Comparison of ENCODE assay signal across 8 cellular contexts in genomic region chr4:182809417-182810102, GRCh38.
DNase-seq lines count a peak whose midpoint lies in the region; ATAC-seq and TF ChIP-seq lines count a peak whose summit lies in the region.

No MANE protein-coding gene starts in this region.

- no peak overlapping the region for H3K9ac ChIP-seq in SK-N-SH

- H2AFZ ChIP-seq in SK-N-SH (ENCODE audit: low read depth) = no peak overlapping the region

- H3K9me3 ChIP-seq in SK-N-SH = no peaks in the 10 kb centered on the region
- H3K9me3 ChIP-seq in right cardiac atrium (ENCODE audit: control insufficient read depth, low read length) = no peaks in the 10 kb centered on the region

- CTCF ChIA-PET in activated naive CD4-positive, alpha-beta T cell treated with anti-CD3 and anti-CD28 coated beads for 36 hours (lab: Charles Lee) = interaction anchor here (0.7 kb wide), 2 partner anchors 109 to 130 kb away, joined by 3 read pairs; no protein-coding TSS in a partner anchor
- CTCF ChIA-PET in T-cell (lab: Charles Lee) (no interaction called here), SK-N-SH (lab: Yijun Ruan, JAX) (interaction anchor here (1.0 to 1.2 kb wide), 2 partner anchors 11 to 116 kb away, joined by 3 to 5 read pairs; no protein-coding TSS in a partner anchor)

- H3K4me1 ChIP-seq in SK-N-SH (ENCODE audit: control insufficient read depth in 1 of 2, insufficient read depth in 2 of 2, low read depth in 1 of 2, low read length in 1 of 2) (peaks cover 0 to 2% of the 10 kb centered on the region in 2 experiments; a peak in 1 of 4 replicates), right cardiac atrium (ENCODE audit: control insufficient read depth, insufficient read depth, low read length) (no peaks in the 10 kb centered on the region)

- H3K36me3 Mint-ChIP-seq in activated naive CD4-positive, alpha-beta T cell treated with anti-CD3 and anti-CD28 coated beads for 36 hours (ENCODE audit: low read depth) = peaks cover 2% of the 10 kb centered on the region
- H3K36me3 Mint-ChIP-seq in T-cell = no peaks in the 10 kb centered on the region
- H3K36me3 Mint-ChIP-seq in naive thymus-derived CD8-positive, alpha-beta T cell = peaks cover 0 to 8% (median 3%) of the 10 kb centered on the region in 3 donors

- H3K4me2 ChIP-seq in SK-N-SH = no peak overlapping the region

- no peaks in the 10 kb centered on the region for H3K27me3 Mint-ChIP-seq in activated naive CD4-positive, alpha-beta T cell treated with anti-CD3 and anti-CD28 coated beads for 36 hours (ENCODE audit: low read depth)
- peaks cover 0 to 5% of the 10 kb centered on the region in 2 donors for H3K27me3 Mint-ChIP-seq in T-cell
- H3K27me3 Mint-ChIP-seq in naive thymus-derived CD8-positive, alpha-beta T cell = peaks cover 0 to 7% (median 2%) of the 10 kb centered on the region in 5 donors

- H3K4me3 Mint-ChIP-seq in activated naive CD4-positive, alpha-beta T cell treated with anti-CD3 and anti-CD28 coated beads for 36 hours = no peak overlapping the region
- peak overlapping the region in 2 of 3 donors; percentile 22 to 53 for H3K4me3 Mint-ChIP-seq in T-cell
- peak overlapping the region in 6 of 10 donors; percentile 21 to 73 (median 58) for H3K4me3 Mint-ChIP-seq in naive thymus-derived CD8-positive, alpha-beta T cell

- ATAC-seq in HG02798 (IDR thresholded peaks at IDR 0.05; ENCODE audit: poor library complexity, unreplicated experiment) (peak; percentile 10), T-cell (replicated peaks in 1 of 4) (peak in 1 of 4 experiments; percentile 21), right cardiac atrium (no peak)
- ATAC-seq in naive thymus-derived CD8-positive, alpha-beta T cell = peak; percentile 14 to 38

- no peaks in the 10 kb centered on the region for H3K27me3 ChIP-seq in SK-N-SH (ENCODE audit: insufficient read depth)
- no peaks in the 10 kb centered on the region for H3K27me3 ChIP-seq in right cardiac atrium (ENCODE audit: control insufficient read depth, insufficient read depth)

- no peaks in the 10 kb centered on the region for H4K20me1 ChIP-seq in SK-N-SH (ENCODE audit: insufficient read depth)

- no peaks in the 10 kb centered on the region for H3K79me2 ChIP-seq in SK-N-SH (ENCODE audit: insufficient read depth)

- DNase-seq in activated naive CD4-positive, alpha-beta T cell treated with anti-CD3 and anti-CD28 coated beads for 36 hours = peak; percentile 24
- no peak for DNase-seq in activated naive CD4-positive, alpha-beta T cell treated with Interleukin-2 at 50 U/mL for 16 hours
- DNase-seq in T-cell (peak in 3 of 34 experiments; percentile 8 to 17 (median 13)), SK-N-SH (no peak), medulla oblongata (ENCODE audit: extremely low spot score) (no peak), right cardiac atrium (no peak)
- no peak for DNase-seq in naive thymus-derived CD8-positive, alpha-beta T cell

- H3K27ac Mint-ChIP-seq in activated naive CD4-positive, alpha-beta T cell treated with anti-CD3 and anti-CD28 coated beads for 36 hours = no peak overlapping the region
- peak overlapping the region in 1 of 2 donors; percentile 85 for H3K27ac Mint-ChIP-seq in T-cell
- H3K27ac Mint-ChIP-seq in naive thymus-derived CD8-positive, alpha-beta T cell = peak overlapping the region in 4 of 10 donors; percentile 41 to 90 (median 54)

- H3K27ac ChIP-seq in SK-N-SH (ENCODE audit: low read depth in 2 of 2, low read length in 1 of 2) (no peak overlapping the region), right cardiac atrium (ENCODE audit: low read length) (no peak overlapping the region)

- no peak for TF ChIP-seq RAD21 in SK-N-SH (IDR thresholded peaks at IDR 0.05; ENCODE audit: low read length)

- no peak for TF ChIP-seq EP300 in SK-N-SH (IDR thresholded peaks at IDR 0.05; ENCODE audit: borderline replicate concordance in 1 of 2, low read depth in 1 of 2, low read length in 1 of 2)

- intact Hi-C loops in activated naive CD4-positive, alpha-beta T cell treated with anti-CD3 and anti-CD28 coated beads for 36 hours (cut with micrococcal nuclease) = loop anchor here (1.0 to 5.0 kb wide), 2 partner anchors 109 to 453 kb away; no protein-coding TSS in a partner anchor
- intact Hi-C loops in right cardiac atrium (cut with DNase I) = loop anchor here in 2 of 4 donors (5.0 to 10.0 kb wide), 3 partner anchors 325 to 1665 kb away; no protein-coding TSS in a partner anchor

- no peaks in the 10 kb centered on the region for H3K9me2 ChIP-seq in SK-N-SH

- H3K4me3 ChIP-seq in SK-N-SH (ENCODE audit: low read depth in 2 of 2, low read length in 1 of 2) (no peak overlapping the region), right cardiac atrium (ENCODE audit: low read length) (no peak overlapping the region)

- H3K4me1 Mint-ChIP-seq in activated naive CD4-positive, alpha-beta T cell treated with anti-CD3 and anti-CD28 coated beads for 36 hours (ENCODE audit: low read depth) = peaks cover 17% of the 10 kb centered on the region
- H3K4me1 Mint-ChIP-seq in T-cell = peaks cover 13 to 21% (median 14%) of the 10 kb centered on the region in 3 donors
- H3K4me1 Mint-ChIP-seq in naive thymus-derived CD8-positive, alpha-beta T cell = peaks cover 5 to 18% (median 16%) of the 10 kb centered on the region in 4 donors

- peaks cover 15% of the 10 kb centered on the region for H3K9me3 Mint-ChIP-seq in activated naive CD4-positive, alpha-beta T cell treated with anti-CD3 and anti-CD28 coated beads for 36 hours
- H3K9me3 Mint-ChIP-seq in T-cell = peaks cover 10 to 13% (median 12%) of the 10 kb centered on the region in 3 donors
- peaks cover 0 to 24% (median 12%) of the 10 kb centered on the region in 9 donors for H3K9me3 Mint-ChIP-seq in naive thymus-derived CD8-positive, alpha-beta T cell

- no peak for TF ChIP-seq CTCF in SK-N-SH (IDR thresholded peaks at IDR 0.05)

- POLR2A ChIA-PET in T-cell (lab: Charles Lee) = no interaction called here
- POLR2A ChIA-PET in naive thymus-derived CD8-positive, alpha-beta T cell (lab: Charles Lee) = no interaction called here
- POLR2A ChIA-PET in SK-N-SH (lab: Yijun Ruan, JAX) = no interaction called here

- WGBS in SK-N-SH (ENCODE audit: low lambda C conversion rate) = 85% methylated on average over 2 of the region's 5 CpGs
- WGBS in right cardiac atrium = 75% methylated on average over 5 of the region's 5 CpGs

- H3F3A ChIP-seq in SK-N-SH (replicated peaks; ENCODE audit: insufficient read depth) = no peaks in the 10 kb centered on the region

- H3K36me3 ChIP-seq in SK-N-SH (replicated peaks in 1 of 2; ENCODE audit: control insufficient read depth in 1 of 2, insufficient read depth in 2 of 2, low read length in 1 of 2) = no peaks in the 10 kb centered on the region

TF ChIP-seq in SK-N-SH, 30 proteins besides CTCF, POLR2A, EP300 and RAD21 (continues in another document):
- no peak for TF ChIP-seq GABPA (IDR thresholded peaks at IDR 0.05; ENCODE audit: low read depth)
- no peak for TF ChIP-seq NFIC (IDR thresholded peaks at IDR 0.05; ENCODE audit: borderline replicate concordance)
- TF ChIP-seq RFX5 (IDR thresholded peaks at IDR 0.05; ENCODE audit: low read length) = no peak
- TF ChIP-seq REST (IDR thresholded peaks at IDR 0.05; ENCODE audit: low read depth, low read length) = no peak
- no peak for TF ChIP-seq FOXJ3 (CRISPR knock-in tag; IDR thresholded peaks at IDR 0.05)
- TF ChIP-seq JUND (IDR thresholded peaks at IDR 0.05) = no peak
- TF ChIP-seq, protein P1, sequence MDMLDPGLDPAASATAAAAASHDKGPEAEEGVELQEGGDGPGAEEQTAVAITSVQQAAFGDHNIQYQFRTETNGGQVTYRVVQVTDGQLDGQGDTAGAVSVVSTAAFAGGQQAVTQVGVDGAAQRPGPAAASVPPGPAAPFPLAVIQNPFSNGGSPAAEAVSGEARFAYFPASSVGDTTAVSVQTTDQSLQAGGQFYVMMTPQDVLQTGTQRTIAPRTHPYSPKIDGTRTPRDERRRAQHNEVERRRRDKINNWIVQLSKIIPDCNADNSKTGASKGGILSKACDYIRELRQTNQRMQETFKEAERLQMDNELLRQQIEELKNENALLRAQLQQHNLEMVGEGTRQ (IDR thresholded peaks at IDR 0.05; ENCODE audit: borderline replicate concordance, low read depth, low read length) = no peak
- TF ChIP-seq PBX3 (IDR thresholded peaks at IDR 0.05) = no peak

Comparison
In these comparisons a context has a peak if more than half of its experiments do, and no peak if none do; other contexts are left out.
1. ATAC-seq: peak in HG02798 (single experiment) and naive thymus-derived CD8-positive, alpha-beta T cell (2 of 2); none in right cardiac atrium (0 of 2).
2. CTCF ChIA-PET loops: an anchor here in activated naive CD4-positive, alpha-beta T cell treated with anti-CD3 and anti-CD28 coated beads for 36 hours (0.7 kb wide) and SK-N-SH (1.0 to 1.2 kb wide); none called in T-cell.